In the genomic region with DNA sequence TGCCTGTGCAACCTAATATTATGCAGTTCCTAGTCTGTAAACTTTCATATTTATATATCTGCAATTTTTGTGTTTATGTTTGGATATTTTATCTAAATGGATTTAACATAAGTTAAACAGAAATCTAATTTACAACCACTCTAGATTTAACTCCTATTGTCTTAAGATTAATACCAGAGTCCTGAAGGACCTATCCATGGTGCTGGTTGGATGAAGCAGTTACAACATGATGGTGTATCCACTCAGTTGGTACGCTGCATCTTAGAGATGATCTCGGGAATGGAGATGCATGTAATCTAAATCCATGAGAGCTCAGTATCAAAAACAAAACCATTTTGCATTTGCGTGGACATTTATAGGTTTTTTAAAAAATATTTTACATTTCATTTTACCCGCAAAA, we compare ENCODE assay signal across 24 cellular contexts.
DNase-seq lines count a peak whose midpoint lies in the region; ATAC-seq, FAIRE-seq and TF ChIP-seq lines count a peak whose summit lies in the region.
"Had no signal": no experiment of that assay in that cellular context is flagged by ENCODE, and none has a peak within 500 bp of the region (broad histone marks: within the 10 kb centered on the region; RNA-seq: fewer than 3 reads in every experiment).

No MANE protein-coding gene starts in this region.

- peak; percentile 1 for DNase-seq in GM23248
- no peak for DNase-seq in GM12878 (ENCODE audit: low read depth, low spot score)
- DNase-seq in mesendoderm: peak; percentile 13
- no peak for DNase-seq in activated effector memory CD4-positive, alpha-beta T cell treated with anti-CD3 and anti-CD28 coated beads, Interleukin-2, amount 50 U/mL, for 16 hours
- no peak for DNase-seq in NCI-H226
- no peak for DNase-seq in G401 (ENCODE audit: low spot score)
- DNase-seq in NCI-H146 (lab: John Stamatoyannopoulos, UW): no peak
- DNase-seq: activated CD4-positive, alpha-beta T cell treated with anti-CD3 and anti-CD28 coated beads, Interleukin-2, amount 10 ng/mL, durations not matched to agents 24 days and 14 days; activated naive CD4-positive, alpha-beta T cell treated with anti-CD3 and anti-CD28 coated beads for 36 hours; activated T-cell treated with anti-CD3 and anti-CD28 coated beads, Interleukin-2, amount 50 U/mL, for 4 hours; amygdala; heart right ventricle; IMR-90; MG63; naive thymus-derived CD8-positive, alpha-beta T cell; NCI-H1436; NCI-H526; retina; spleen; stimulated activated naive CD4-positive, alpha-beta T cell treated with Interleukin-2 at 50 U/mL for 16 hours had no signal

- H2BK120ac ChIP-seq in mesendoderm (ENCODE audit: low read depth, low read length): no peak overlapping the region

- no peak overlapping the region for H3K4me3 ChIP-seq in GM23248
- H3K4me3 ChIP-seq in GM12878: no peak overlapping the region
- no peak overlapping the region for H3K4me3 ChIP-seq in mesendoderm (ENCODE audit: low read length)
- H3K4me3 ChIP-seq: heart right ventricle, MG63, spleen, vagina had no signal

- no peak overlapping the region for H3K9ac ChIP-seq in GM23248
- no peak overlapping the region for H3K9ac ChIP-seq in GM12878 (ENCODE audit: control insufficient read depth, insufficient read depth, low read length)
- H3K9ac ChIP-seq in mesendoderm (ENCODE audit: low read length): no peak overlapping the region

- H2BK5ac ChIP-seq in mesendoderm (ENCODE audit: low read length): no peak overlapping the region

- SMC1A ChIA-PET in GM12878 (lab: Charles Lee; ENCODE audit: uncharacterized antibody, unreplicated experiment): no interaction called here

- H3K27ac ChIP-seq in GM23248 (no peak overlapping the region), GM12878 (ENCODE audit: control insufficient read depth, insufficient read depth) (no peak overlapping the region), mesendoderm (ENCODE audit: low read depth, low read length) (no peak overlapping the region)
- H3K27ac ChIP-seq: heart right ventricle, spleen, vagina, VCaP had no signal

- no peak for TF ChIP-seq RAD21 in GM12878 (IDR thresholded peaks at IDR 0.05; ENCODE audit: insufficient read depth, low read depth, low read length)

- in situ Hi-C loops in GM23248 (cut with MboI) (no loop called here), GM12878 (cut with MboI) (no loop called here), G401 (cut with HindIII; ENCODE audit: low sequenced_read_pairs) (no loop called here)

- POLR2A ChIA-PET in GM12878 (lab: Charles Lee): no interaction called here

- no peaks in the 10 kb centered on the region for H3K27me3 ChIP-seq in GM23248 (replicated peaks; ENCODE audit: insufficient read depth)
- no peaks in the 10 kb centered on the region for H3K27me3 ChIP-seq in GM12878 (replicated peaks in 1 of 2; ENCODE audit: control insufficient read depth in 2 of 2, insufficient read depth in 2 of 2, low read length in 1 of 2)
- H3K27me3 ChIP-seq in mesendoderm (ENCODE audit: insufficient read depth, low read length, poor library complexity): no peaks in the 10 kb centered on the region
- H3K27me3 ChIP-seq: heart right ventricle, MG63, spleen, vagina had no signal

- no peaks in the 10 kb centered on the region for H3K4me1 ChIP-seq in GM23248 (ENCODE audit: insufficient read depth)
- H3K4me1 ChIP-seq in GM12878 (ENCODE audit: control insufficient read depth, insufficient read depth, low read length): no peaks in the 10 kb centered on the region
- no peaks in the 10 kb centered on the region for H3K4me1 ChIP-seq in mesendoderm (ENCODE audit: control insufficient read depth, low read depth, low read length)
- H3K4me1 ChIP-seq: vagina had no signal

- no peak for TF ChIP-seq POLR2A in GM12878 (IDR thresholded peaks at IDR 0.05; ENCODE audit: low read depth, low read length)

- H4K8ac ChIP-seq in mesendoderm (ENCODE audit: low read depth, low read length): no peak overlapping the region

- BruUV-seq in GM12878 (replicated peaks; lab: Mats Ljungman, UMichigan): no TSS peak

- H2AFZ ChIP-seq in GM23248 (no peak overlapping the region), GM12878 (ENCODE audit: control insufficient read depth, low read depth, low read length) (no peak overlapping the region)

- H3K4me2 ChIP-seq in GM23248 (ENCODE audit: unreplicated experiment): no peak overlapping the region
- no peak overlapping the region for H3K4me2 ChIP-seq in GM12878 (ENCODE audit: control insufficient read depth, insufficient read depth)
- no peak overlapping the region for H3K4me2 ChIP-seq in mesendoderm (ENCODE audit: low read length)

- H3K4ac ChIP-seq in mesendoderm (ENCODE audit: low read depth, low read length): no peak overlapping the region

- CTCF ChIA-PET in GM12878 (lab: Yijun Ruan, JAX): no interaction called here

- no peak overlapping the region for H3K23ac ChIP-seq in mesendoderm (ENCODE audit: low read length)

- no peak overlapping the region for H3K18ac ChIP-seq in mesendoderm (ENCODE audit: low read length)

- no peaks in the 10 kb centered on the region for H3K79me1 ChIP-seq in mesendoderm (ENCODE audit: low read length)

- TF ChIP-seq CTCF in GM12878 (IDR thresholded peaks at IDR 0.05 in 2 of 3, conservative IDR thresholded peaks at IDR 0.05 in 1 of 3; ENCODE audit: control insufficient read depth in 2 of 3, extremely low read depth in 1 of 3, insufficient read depth in 1 of 3, low read depth in 3 of 3, low read length in 3 of 3): no peak

- H4K5ac ChIP-seq in mesendoderm (ENCODE audit: low read length): no peak overlapping the region

- H3F3A ChIP-seq in GM23248 (ENCODE audit: insufficient read depth): no peaks in the 10 kb centered on the region

- no peak for TF ChIP-seq EP300 in GM12878 (IDR thresholded peaks at IDR 0.05; ENCODE audit: borderline replicate concordance in 1 of 2, control insufficient read depth in 1 of 2, low read depth in 2 of 2, low read length in 2 of 2)

- no peak overlapping the region for H2BK15ac ChIP-seq in mesendoderm (replicated peaks; ENCODE audit: low read depth)

- H3K9me3 ChIP-seq in GM23248 (ENCODE audit: low read depth): no peaks in the 10 kb centered on the region
- no peaks in the 10 kb centered on the region for H3K9me3 ChIP-seq in GM12878 (replicated peaks; ENCODE audit: control insufficient read depth, insufficient read depth, low read length)
- H3K9me3 ChIP-seq: heart right ventricle, MG63, spleen, vagina had no signal

- no peak for ATAC-seq in GM12878
- ATAC-seq: activated T-cell treated with anti-CD3 and anti-CD28 coated beads, Interleukin-2, amount 50 U/mL, for 4 hours; heart right ventricle; left lobe of liver; naive thymus-derived CD8-positive, alpha-beta T cell had no signal

- WGBS in GM23248 (ENCODE audit: low coverage in 1 of 2, low lambda C conversion rate in 2 of 2, missing lambda C conversion rate in 2 of 2), 2 experiments: 9% methylated on average over 4 of the region's 4 CpGs
- 31% methylated on average over 4 of the region's 4 CpGs for WGBS in GM12878 (ENCODE audit: insufficient coverage, insufficient replicate concordance, low lambda C conversion rate, missing lambda C conversion rate)
- WGBS in mesendoderm (ENCODE audit: extremely low coverage, insufficient coverage, low lambda C conversion rate): no CpG with 5 or more reads among the region's 4 CpGs

- no peak overlapping the region for H3K56ac ChIP-seq in mesendoderm (ENCODE audit: low read length)

- H3K36me3 ChIP-seq in GM23248 (ENCODE audit: low read depth): no peaks in the 10 kb centered on the region
- no peaks in the 10 kb centered on the region for H3K36me3 ChIP-seq in GM12878 (ENCODE audit: control insufficient read depth in 2 of 2, insufficient read depth in 2 of 2, low read length in 1 of 2)
- no peaks in the 10 kb centered on the region for H3K36me3 ChIP-seq in mesendoderm (ENCODE audit: control insufficient read depth, insufficient read depth, low read length)
- H3K36me3 ChIP-seq: heart right ventricle, MG63, spleen, vagina had no signal

- H3K79me2 ChIP-seq in GM23248 (ENCODE audit: insufficient read depth) (no peaks in the 10 kb centered on the region), GM12878 (ENCODE audit: control insufficient read depth, insufficient read depth, low read length) (no peaks in the 10 kb centered on the region), mesendoderm (ENCODE audit: control insufficient read depth, insufficient read depth, low read length) (no peaks in the 10 kb centered on the region)

- no peak overlapping the region for H2AK5ac ChIP-seq in mesendoderm (ENCODE audit: low read length)

- intact Hi-C loops in GM12878 (cut with micrococcal nuclease; ENCODE audit: unreplicated experiment): no loop called here

- no peak for FAIRE-seq in GM12878 (lab: Jason Lieb, UNC)

- RAD21 ChIA-PET in GM12878 (lab: Charles Lee; ENCODE audit: unreplicated experiment): no interaction called here

- no peaks in the 10 kb centered on the region for H3K9me2 ChIP-seq in GM23248 (ENCODE audit: insufficient read depth)

- no peaks in the 10 kb centered on the region for H4K20me1 ChIP-seq in GM23248 (ENCODE audit: insufficient read depth)
- no peaks in the 10 kb centered on the region for H4K20me1 ChIP-seq in GM12878 (ENCODE audit: control insufficient read depth, insufficient read depth)

TF ChIP-seq in PFSK-1, 5 proteins besides CTCF, POLR2A, EP300 and RAD21 (continues in another document):
- TF ChIP-seq TAF1 (IDR thresholded peaks at IDR 0.05; ENCODE audit: borderline replicate concordance, insufficient read depth, low read length) (no peak), SIN3A (IDR thresholded peaks at IDR 0.05; ENCODE audit: borderline replicate concordance, insufficient read depth, low read length) (no peak), FOXP2 (optimal IDR thresholded peaks at IDR 0.05; ENCODE audit: borderline replicate concordance, extremely low read depth, extremely low read length, insufficient read depth) (no peak), POLR2AphosphoS5 (IDR thresholded peaks at IDR 0.05; ENCODE audit: low read depth, low read length) (no peak)

Comparison
In these comparisons a context has a peak if more than half of its experiments do, and no peak if none do; other contexts are left out.
1. DNase-seq: peak in GM23248 (single experiment) and mesendoderm (single experiment); none in GM12878 (single experiment), activated effector memory CD4-positive, alpha-beta T cell treated with anti-CD3 and anti-CD28 coated beads, Interleukin-2, amount 50 U/mL, for 16 hours (single experiment), NCI-H226 (single experiment), G401 (single experiment) and NCI-H146 (single experiment).